Comparison of ENCODE assay signal across 12 cellular contexts in the genomic region with DNA sequence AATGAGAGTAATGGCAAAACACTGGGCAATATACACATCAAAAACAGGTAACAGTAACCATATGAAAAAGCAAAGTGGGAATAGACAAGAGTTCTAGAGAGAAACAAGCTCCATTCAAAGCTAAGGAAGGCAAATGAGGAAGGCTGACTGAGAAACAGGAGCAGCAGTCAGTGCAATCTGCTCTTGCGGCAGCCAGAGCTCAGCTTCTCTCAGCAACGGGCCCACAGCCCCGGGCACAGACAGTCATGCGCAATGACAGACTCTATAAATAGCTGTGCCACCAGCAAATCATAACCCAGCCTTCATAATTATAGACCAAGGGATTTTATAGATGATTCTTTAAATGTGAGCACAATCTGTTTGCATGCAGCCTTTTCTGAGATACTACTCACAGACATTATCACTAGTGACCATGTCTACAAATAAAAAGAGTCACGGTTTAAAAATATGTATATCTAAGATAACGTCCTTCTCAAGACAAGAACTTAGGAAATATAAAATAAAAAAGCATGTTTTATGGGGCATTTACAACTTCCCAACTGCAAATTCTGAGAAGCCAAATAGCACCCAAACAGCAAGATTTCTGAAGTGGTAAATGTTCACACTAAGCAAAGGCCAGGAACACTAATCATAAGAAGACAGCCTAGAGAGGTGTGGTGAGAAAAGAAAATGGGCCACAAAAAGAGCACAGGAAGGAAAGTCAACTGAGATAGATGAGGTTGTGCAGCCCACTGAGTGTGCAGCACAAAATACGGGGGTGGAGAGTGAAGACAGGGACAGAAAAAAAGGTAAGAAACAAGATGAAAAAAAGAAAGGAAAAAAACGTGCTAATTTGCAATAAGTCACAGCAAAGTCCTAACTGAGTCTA. TPM values are rescaled to one million over a fixed set of nuclear protein-coding genes. Genes with fewer than 3 reads are reported as not detected.
DNase-seq lines count a peak whose midpoint lies in the region; ATAC-seq and TF ChIP-seq lines count a peak whose summit lies in the region.
"Had no signal": no experiment of that assay in that cellular context is flagged by ENCODE, and none has a peak within 500 bp of the region (broad histone marks: within the 10 kb centered on the region; RNA-seq: fewer than 3 reads in every experiment).

No MANE protein-coding gene starts in this region.

- no peaks in the 10 kb centered on the region for H3K36me3 ChIP-seq in heart left ventricle
- H3K36me3 ChIP-seq: upper lobe of left lung had no signal

- DNase-seq in A172 (ENCODE audit: low spot score) (peak; percentile 31), NOMO-1 treated with dmso at 0.1 percent for 144 hours (lab: John Stamatoyannopoulos, UW; ENCODE audit: unreplicated experiment) (peak; percentile 67), heart left ventricle (peak in 4 of 5 donors; percentile 39 to 55 (median 46)), NCI-H345 treated with DMSO at 0.1 percent for 48 hours (lab: John Stamatoyannopoulos, UW; ENCODE audit: unreplicated experiment) (no peak)
- DNase-seq: activated gamma-delta T cell, mammary epithelial cell, NCI-H1930, upper lobe of left lung had no signal

- no peak for TF ChIP-seq POLR2A in heart left ventricle (IDR thresholded peaks at IDR 0.05)
- TF ChIP-seq POLR2A in GM18505 (IDR thresholded peaks at IDR 0.05; ENCODE audit: borderline replicate concordance, extremely low read depth, insufficient read depth, insufficient read length): no peak

- peaks cover 0 to 13% (median 0%) of the 10 kb centered on the region in 12 donors for H3K4me1 ChIP-seq in heart left ventricle
- H3K4me1 ChIP-seq: upper lobe of left lung had no signal

- no peaks in the 10 kb centered on the region for H3K9me3 ChIP-seq in heart left ventricle
- H3K9me3 ChIP-seq: upper lobe of left lung had no signal

- WGBS in heart left ventricle, 4 donors: 41 to 56% (median 52%) methylated on average over 8 of the region's 8 CpGs

- intact Hi-C loops in heart left ventricle (cut with DNase I): loop anchor here in 3 of 10 donors (5.0 kb wide), 3 partner anchors 37 to 52 kb away; partner anchors contain the start of gene BEND6 (in 1 of the 3)

- no peak overlapping the region for H3K4me3 ChIP-seq in heart left ventricle
- H3K4me3 ChIP-seq: upper lobe of left lung had no signal

- ATAC-seq in GM21786 (IDR thresholded peaks at IDR 0.05; ENCODE audit: unreplicated experiment) (peak; percentile 50), heart left ventricle (peak; percentile 84 to 97 (median 93)), GM21526 (IDR thresholded peaks at IDR 0.05; ENCODE audit: low FRiP score, unreplicated experiment) (no peak), HG03139 (IDR thresholded peaks at IDR 0.05; ENCODE audit: unreplicated experiment) (no peak), GM18505 (IDR thresholded peaks at IDR 0.05; ENCODE audit: unreplicated experiment) (no peak)

- H3K27ac ChIP-seq in heart left ventricle: peak overlapping the region in 3 of 12 donors; percentile 18 to 58 (median 27)
- H3K27ac ChIP-seq: upper lobe of left lung had no signal

- H3K27me3 ChIP-seq in heart left ventricle: peaks cover 0 to 5% (median 0%) of the 10 kb centered on the region in 9 donors
- H3K27me3 ChIP-seq: upper lobe of left lung had no signal

- no peak for TF ChIP-seq CTCF in heart left ventricle (IDR thresholded peaks at IDR 0.05)

RNA-seq across cellular contexts. Expression of gene BEND6, which starts 39.9 kb away (rescaled TPM):
- total RNA-seq in A172 (2014; rRNA removed; shearing (Covaris generic)): 11.7 and 14.1 TPM in 2 replicates
- 1 to 10 TPM in 3 of 9 donors, under 1 TPM in 5, not detected in 1; 0.25 to 2.2 (median 0.53) TPM for total RNA-seq in heart left ventricle
- polyA plus RNA-seq in heart left ventricle: under 1 TPM; 0.14 to 0.19 TPM

Comparison
In these comparisons a context has a peak if more than half of its experiments do, and no peak if none do; other contexts are left out.
1. ATAC-seq: peak in GM21786 (single experiment) and heart left ventricle (4 of 4); none in GM21526 (single experiment), HG03139 (single experiment) and GM18505 (single experiment).